In the genomic region with DNA sequence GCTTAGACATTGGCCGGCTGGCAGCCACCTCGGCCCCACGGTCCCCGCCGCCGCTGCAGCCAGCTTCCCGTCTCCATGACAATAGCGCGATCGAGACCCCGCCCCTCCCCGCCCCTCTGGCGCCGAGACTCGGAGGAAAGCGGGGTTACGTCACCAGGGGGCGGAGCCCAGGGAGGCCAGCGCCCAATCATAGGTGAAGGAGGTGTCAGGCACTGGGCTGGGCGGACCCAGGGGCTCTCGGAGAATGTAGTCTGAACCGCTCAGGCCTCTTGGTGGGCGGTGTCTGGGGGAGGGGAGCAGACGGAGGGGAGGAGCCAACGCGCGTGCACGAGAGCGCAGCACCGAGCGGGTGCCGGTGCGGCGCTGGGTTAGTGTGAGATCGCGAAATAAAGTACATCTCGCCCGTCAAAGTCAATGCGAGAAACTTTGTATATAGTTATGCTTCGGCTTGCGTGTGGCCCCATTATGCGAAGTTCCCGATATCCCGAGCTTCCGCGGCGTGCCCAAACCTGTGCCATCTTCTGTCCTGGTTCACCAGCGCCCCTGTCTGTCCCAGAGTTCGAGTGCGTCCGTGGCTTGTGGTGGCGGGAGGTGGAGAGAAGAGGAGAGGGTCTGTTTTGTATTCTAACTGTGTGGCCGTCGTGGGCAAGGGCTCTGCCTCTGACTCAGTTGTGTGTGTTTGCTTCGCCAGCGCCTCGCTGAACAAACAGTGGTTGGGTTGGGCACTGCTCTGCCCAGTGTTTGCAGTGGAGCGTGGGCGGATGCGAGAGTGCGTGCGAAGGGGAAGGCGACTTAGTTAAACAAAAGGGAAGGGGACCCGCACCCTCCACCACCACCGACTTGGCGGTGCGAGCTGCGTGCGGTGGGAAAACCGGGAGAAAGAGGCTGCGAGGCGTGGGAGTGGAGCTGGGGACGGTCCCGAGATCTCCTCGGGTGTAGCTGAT, we compare ENCODE assay signal across 8 cellular contexts. TPM values are rescaled to one million over a fixed set of nuclear protein-coding genes. Genes with fewer than 3 reads are reported as not detected.
DNase-seq lines count a peak whose midpoint lies in the region; ATAC-seq and TF ChIP-seq lines count a peak whose summit lies in the region.

No MANE protein-coding gene starts in this region.

- H3K4me3 ChIP-seq in coronary artery: peak overlapping the region; percentile 80

- peak overlapping the region; percentile 92 to 95 for H3K27ac ChIP-seq in coronary artery

- H3K27ac Mint-ChIP-seq in activated CD4-positive, alpha-beta T cell treated with anti-CD3 and anti-CD28 coated beads for 36 hours: peak overlapping the region; percentile 62

- DNase-seq in AG20443 (ENCODE audit: low spot score): peak; percentile 94
- peak; percentile 87 for DNase-seq in NCI-H446 treated with DMSO at 0.1 percent for 48 hours (lab: John Stamatoyannopoulos, UW)
- peak; percentile 99 for DNase-seq in activated CD4-positive, alpha-beta T cell treated with anti-CD3 and anti-CD28 coated beads for 36 hours
- peak; percentile 100 for DNase-seq in coronary artery (ENCODE audit: low spot score)
- peak; percentile 99 for DNase-seq in left lobe of liver (ENCODE audit: low spot score)
- DNase-seq in stimulated activated CD4-positive, alpha-beta T cell treated with anti-CD3 and anti-CD28 coated beads, Interleukin-2, amount 100 ng/mL, for 4 hours (ENCODE audit: low read depth): peak; percentile 94

- POLR2A ChIA-PET in activated CD4-positive, alpha-beta T cell treated with anti-CD3 and anti-CD28 coated beads for 36 hours (lab: Charles Lee): no interaction called here

- H3K4me1 Mint-ChIP-seq in activated CD4-positive, alpha-beta T cell treated with anti-CD3 and anti-CD28 coated beads for 36 hours: peaks cover 32% of the 10 kb centered on the region

- peaks cover 2% of the 10 kb centered on the region for H3K36me3 Mint-ChIP-seq in activated CD4-positive, alpha-beta T cell treated with anti-CD3 and anti-CD28 coated beads for 36 hours (ENCODE audit: low read depth)

- H3K9me3 Mint-ChIP-seq in activated CD4-positive, alpha-beta T cell treated with anti-CD3 and anti-CD28 coated beads for 36 hours (ENCODE audit: low read depth): no peaks in the 10 kb centered on the region

- intact Hi-C loops in activated CD4-positive, alpha-beta T cell treated with anti-CD3 and anti-CD28 coated beads for 36 hours (cut with DNase I, micrococcal nuclease): loop anchor here in 1 of 2 experiments (1.0 to 10.0 kb wide), 11 partner anchors 643 to 1799 kb away; a partner anchor contains a TSS

- H3K4me3 Mint-ChIP-seq in activated CD4-positive, alpha-beta T cell treated with anti-CD3 and anti-CD28 coated beads for 36 hours: peak overlapping the region; percentile 72

- TF ChIP-seq CTCF in coronary artery (IDR thresholded peaks at IDR 0.05): no peak

- peaks cover 57% of the 10 kb centered on the region for H3K27me3 Mint-ChIP-seq in activated CD4-positive, alpha-beta T cell treated with anti-CD3 and anti-CD28 coated beads for 36 hours

- CTCF ChIA-PET in activated CD4-positive, alpha-beta T cell treated with anti-CD3 and anti-CD28 coated beads for 36 hours (lab: Charles Lee): no interaction called here

- ATAC-seq in GM19035 (IDR thresholded peaks at IDR 0.05; ENCODE audit: unreplicated experiment) (peak; percentile 90), HG03378 (IDR thresholded peaks at IDR 0.05; ENCODE audit: unreplicated experiment) (peak; percentile 97), left lobe of liver (peak; percentile 92)
- peak; percentile 96 for ATAC-seq in activated CD4-positive, alpha-beta T cell treated with anti-CD3 and anti-CD28 coated beads for 36 hours

RNA-seq across cellular contexts. Expression of a gene that starts 1.3 kb away (rescaled TPM):
- total RNA-seq in activated CD4-positive, alpha-beta T cell treated with anti-CD3 and anti-CD28 coated beads for 36 hours: not detected
- total RNA-seq in left lobe of liver: 0.08 TPM

Comparison
In these comparisons a context has a peak if more than half of its experiments do, and no peak if none do; other contexts are left out.
1. Peak in every context shown above with its lines: DNase-seq, ATAC-seq, H3K4me3 ChIP-seq and H3K27ac ChIP-seq.